27 cellular contexts compared by ENCODE assay signal in the genomic region with DNA sequence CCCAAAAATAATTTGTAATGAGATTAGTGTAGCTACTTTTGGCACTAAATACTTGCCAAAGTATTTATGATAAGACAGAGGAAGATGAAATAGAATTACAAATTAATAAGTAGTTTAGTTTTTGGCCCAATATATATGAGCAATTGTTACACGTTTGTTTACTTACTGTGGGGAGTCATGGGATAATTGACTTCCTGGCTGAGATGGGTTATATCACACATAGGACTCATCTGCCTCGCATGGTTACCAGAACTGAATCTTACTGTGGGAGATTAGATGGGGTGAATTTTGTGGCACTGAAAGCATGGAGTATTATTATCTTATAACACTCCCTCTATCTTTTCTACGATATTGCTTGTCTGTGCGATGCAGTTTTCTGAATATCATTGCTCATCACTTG.
"Had no signal": no experiment of that assay in that cellular context is flagged by ENCODE, and none has a peak within 500 bp of the region (broad histone marks: within the 10 kb centered on the region; RNA-seq: fewer than 3 reads in every experiment).

No MANE protein-coding gene starts in this region.

- H3K4me2 ChIP-seq: hepatocyte had no signal

- H3K79me2 ChIP-seq: hepatocyte had no signal

- H3K36me3 Mint-ChIP-seq: memory B cell; naive B cell; natural killer cell treated with Interleukin-12 subunit alpha and Interleukin-12 subunit beta and Interleukin-15 and Interleukin-18, amount 100 ng/mL, for 72 hours; stimulated activated effector memory CD8-positive, alpha-beta T cell treated with anti-CD3 and anti-CD28 coated beads, Interleukin-12 subunit alpha, Interleukin-12 subunit beta, amount 100 ng/mL, for 72 hours had no signal

- H3K27me3 Mint-ChIP-seq: dendritic cell treated with granulocyte-macrophage colony-stimulating factor and Interleukin-4, amounts not matched to agents 40 ng/mL and 50 ng/mL, for 4 days had no signal

- H3K27ac Mint-ChIP-seq: dendritic cell treated with granulocyte-macrophage colony-stimulating factor and Interleukin-4, amounts not matched to agents 40 ng/mL and 50 ng/mL, for 4 days; endodermal cell; memory B cell; naive B cell; natural killer cell treated with Interleukin-12 subunit alpha and Interleukin-12 subunit beta and Interleukin-15 and Interleukin-18, amount 100 ng/mL, for 72 hours; stimulated activated effector memory CD8-positive, alpha-beta T cell treated with anti-CD3 and anti-CD28 coated beads, Interleukin-12 subunit alpha, Interleukin-12 subunit beta, amount 100 ng/mL, for 72 hours had no signal

- H3K4me1 Mint-ChIP-seq: stimulated activated effector memory CD8-positive, alpha-beta T cell treated with anti-CD3 and anti-CD28 coated beads, Interleukin-12 subunit alpha, Interleukin-12 subunit beta, amount 100 ng/mL, for 72 hours had no signal

- H3K9me3 Mint-ChIP-seq: dendritic cell treated with granulocyte-macrophage colony-stimulating factor and Interleukin-4, amounts not matched to agents 40 ng/mL and 50 ng/mL, for 4 days; endodermal cell; memory B cell; natural killer cell treated with Interleukin-12 subunit alpha and Interleukin-12 subunit beta and Interleukin-15 and Interleukin-18, amount 100 ng/mL, for 72 hours; stimulated activated effector memory CD8-positive, alpha-beta T cell treated with anti-CD3 and anti-CD28 coated beads, Interleukin-12 subunit alpha, Interleukin-12 subunit beta, amount 100 ng/mL, for 72 hours had no signal

- H3K4me3 Mint-ChIP-seq: dendritic cell treated with granulocyte-macrophage colony-stimulating factor and Interleukin-4, amounts not matched to agents 40 ng/mL and 50 ng/mL, for 4 days; endodermal cell; memory B cell; naive B cell; natural killer cell treated with Interleukin-12 subunit alpha and Interleukin-12 subunit beta and Interleukin-15 and Interleukin-18, amount 100 ng/mL, for 72 hours; stimulated activated effector memory CD8-positive, alpha-beta T cell treated with anti-CD3 and anti-CD28 coated beads, Interleukin-12 subunit alpha, Interleukin-12 subunit beta, amount 100 ng/mL, for 72 hours had no signal

- H3K27ac ChIP-seq: esophagus muscularis mucosa, foreskin keratinocyte, gastroesophageal sphincter, heart left ventricle, hepatocyte, psoas muscle, sigmoid colon, stomach, thyroid gland, vagina had no signal

- H3K4me3 ChIP-seq: esophagus muscularis mucosa, gastroesophageal sphincter, heart left ventricle, hepatocyte, lung, psoas muscle, sigmoid colon, stomach, thyroid gland, vagina had no signal

- ATAC-seq: foreskin keratinocyte; gastroesophageal sphincter; heart left ventricle; left lobe of liver; natural killer cell treated with Interleukin-12 subunit alpha and Interleukin-12 subunit beta and Interleukin-15 and Interleukin-18, amount 100 ng/mL, for 72 hours; psoas muscle; right cardiac atrium; stimulated activated effector memory CD8-positive, alpha-beta T cell treated with anti-CD3 and anti-CD28 coated beads, Interleukin-12 subunit alpha, Interleukin-12 subunit beta, amount 100 ng/mL, for 72 hours had no signal

- H3K27me3 ChIP-seq: esophagus muscularis mucosa, foreskin keratinocyte, gastroesophageal sphincter, heart left ventricle, hepatocyte, sigmoid colon, stomach, thyroid gland, vagina had no signal

- H2AFZ ChIP-seq: hepatocyte had no signal

- H3K9me3 ChIP-seq: esophagus muscularis mucosa, gastroesophageal sphincter, heart left ventricle, psoas muscle, sigmoid colon, stomach, thyroid gland, vagina had no signal

- DNase-seq: effector CD8-positive, alpha-beta T cell; endodermal cell; foreskin keratinocyte; heart left ventricle; kidney; naive B cell; nucleus accumbens; posterior cingulate gyrus; psoas muscle; right cardiac atrium; sigmoid colon; stimulated activated CD4-positive, alpha-beta T cell treated with anti-CD3 and anti-CD28 coated beads, Interleukin-2, amount 100 ng/mL, for 24 hours; stimulated activated CD4-positive, alpha-beta T cell treated with anti-CD3 and anti-CD28 coated beads, Interleukin-4, amount 100 ng/mL, for 24 hours; stimulated activated naive CD4-positive, alpha-beta T cell treated with Interleukin-2 at 50 U/mL for 16 hours; stomach; thyroid gland; trophoblast cell had no signal

- H3K36me3 ChIP-seq: esophagus muscularis mucosa, gastroesophageal sphincter, heart left ventricle, sigmoid colon, stomach, thyroid gland, vagina had no signal

- H3K4me1 ChIP-seq: foreskin keratinocyte had no signal
